Comparison of ENCODE assay signal across 21 cellular contexts in genomic region chr12:111976860-111977259, GRCh38.
"Had no signal": no experiment of that assay in that cellular context is flagged by ENCODE, and none has a peak within 500 bp of the region (broad histone marks: within the 10 kb centered on the region; RNA-seq: fewer than 3 reads in every experiment).

No MANE protein-coding gene starts in this region.

- H3K9me3 ChIP-seq: body of pancreas, ovary, prostate gland, tibial artery, uterus had no signal

- DNase-seq: activated CD4-positive, alpha-beta T cell treated with anti-CD3 and anti-CD28 coated beads, Interleukin-2, amount 10 ng/mL, durations not matched to agents 24 days and 14 days; activated CD4-positive, CD25-positive, alpha-beta regulatory T cell; activated CD8-positive, alpha-beta T cell treated with anti-CD3 and anti-CD28 coated beads for 36 hours; activated gamma-delta T cell; activated naive CD8-positive, alpha-beta T cell treated with anti-CD3 and anti-CD28 coated beads, Interleukin-2, amount 10 ng/mL, durations not matched to agents 7 days and 5 days; activated T-cell treated with anti-CD3 and anti-CD28 coated beads, Interleukin-2, amount 50 U/mL, for 4 hours; amygdala; body of pancreas; heart left ventricle; ovary; spleen; stimulated activated CD4-positive, alpha-beta T cell treated with anti-CD3 and anti-CD28 coated beads, Interleukin-4, amount 100 ng/mL, for 1 hour; stimulated activated naive CD8-positive, alpha-beta T cell treated with anti-CD3 and anti-CD28 coated beads, Interleukin-15, amount 100 ng/mL, for 72 hours; T-helper 1 cell; T-helper 9 cell; tibial artery; uterus had no signal

- H3K4me3 ChIP-seq: body of pancreas, cardiac muscle cell, heart left ventricle, ovary, prostate gland, spleen, tibial artery, uterus had no signal

- ATAC-seq: activated CD8-positive, alpha-beta T cell treated with anti-CD3 and anti-CD28 coated beads for 36 hours; activated T-cell treated with anti-CD3 and anti-CD28 coated beads, Interleukin-2, amount 50 U/mL, for 4 hours; body of pancreas; heart left ventricle; natural killer cell treated with Interleukin-12 subunit alpha and Interleukin-12 subunit beta and Interleukin-15 and Interleukin-18, amount 100 ng/mL, for 72 hours; stimulated activated naive CD8-positive, alpha-beta T cell treated with anti-CD3 and anti-CD28 coated beads, Interleukin-15, amount 100 ng/mL, for 72 hours had no signal

- H3K9me3 Mint-ChIP-seq: activated CD4-positive, alpha-beta T cell treated with anti-CD3 and anti-CD28 coated beads, Interleukin-2, amount 10 ng/mL, durations not matched to agents 24 days and 14 days; activated CD8-positive, alpha-beta T cell treated with anti-CD3 and anti-CD28 coated beads for 36 hours; activated naive CD8-positive, alpha-beta T cell treated with anti-CD3 and anti-CD28 coated beads, Interleukin-2, amount 10 ng/mL, durations not matched to agents 7 days and 5 days; activated T-cell treated with anti-CD3 and anti-CD28 coated beads, Interleukin-2, amount 50 U/mL, for 4 hours; natural killer cell treated with Interleukin-12 subunit alpha and Interleukin-12 subunit beta and Interleukin-15 and Interleukin-18, amount 100 ng/mL, for 72 hours; stimulated activated naive CD8-positive, alpha-beta T cell treated with anti-CD3 and anti-CD28 coated beads, Interleukin-15, amount 100 ng/mL, for 72 hours had no signal

- H3K36me3 ChIP-seq: cardiac muscle cell, ovary, prostate gland, uterus had no signal

- H3K36me3 Mint-ChIP-seq: natural killer cell treated with Interleukin-12 subunit alpha and Interleukin-12 subunit beta and Interleukin-15 and Interleukin-18, amount 100 ng/mL, for 72 hours had no signal

- H3K4me1 ChIP-seq: body of pancreas, prostate gland, uterus had no signal

- H3K27ac Mint-ChIP-seq: activated CD4-positive, alpha-beta T cell treated with anti-CD3 and anti-CD28 coated beads, Interleukin-2, amount 10 ng/mL, durations not matched to agents 24 days and 14 days; activated CD8-positive, alpha-beta T cell treated with anti-CD3 and anti-CD28 coated beads for 36 hours; activated naive CD8-positive, alpha-beta T cell treated with anti-CD3 and anti-CD28 coated beads, Interleukin-2, amount 10 ng/mL, durations not matched to agents 7 days and 5 days had no signal

- H3K27me3 ChIP-seq: body of pancreas, cardiac muscle cell, heart left ventricle, ovary, spleen, tibial artery, uterus had no signal

- H3K27me3 Mint-ChIP-seq: activated CD4-positive, alpha-beta T cell treated with anti-CD3 and anti-CD28 coated beads, Interleukin-2, amount 10 ng/mL, durations not matched to agents 24 days and 14 days; activated CD8-positive, alpha-beta T cell treated with anti-CD3 and anti-CD28 coated beads for 36 hours; activated naive CD8-positive, alpha-beta T cell treated with anti-CD3 and anti-CD28 coated beads, Interleukin-2, amount 10 ng/mL, durations not matched to agents 7 days and 5 days; natural killer cell treated with Interleukin-12 subunit alpha and Interleukin-12 subunit beta and Interleukin-15 and Interleukin-18, amount 100 ng/mL, for 72 hours; stimulated activated naive CD8-positive, alpha-beta T cell treated with anti-CD3 and anti-CD28 coated beads, Interleukin-15, amount 100 ng/mL, for 72 hours had no signal

- H3K4me3 Mint-ChIP-seq: activated CD4-positive, alpha-beta T cell treated with anti-CD3 and anti-CD28 coated beads, Interleukin-2, amount 10 ng/mL, durations not matched to agents 24 days and 14 days; activated CD8-positive, alpha-beta T cell treated with anti-CD3 and anti-CD28 coated beads for 36 hours; activated naive CD8-positive, alpha-beta T cell treated with anti-CD3 and anti-CD28 coated beads, Interleukin-2, amount 10 ng/mL, durations not matched to agents 7 days and 5 days; activated T-cell treated with anti-CD3 and anti-CD28 coated beads, Interleukin-2, amount 50 U/mL, for 4 hours; natural killer cell treated with Interleukin-12 subunit alpha and Interleukin-12 subunit beta and Interleukin-15 and Interleukin-18, amount 100 ng/mL, for 72 hours; stimulated activated naive CD8-positive, alpha-beta T cell treated with anti-CD3 and anti-CD28 coated beads, Interleukin-15, amount 100 ng/mL, for 72 hours had no signal

- H3K27ac ChIP-seq: body of pancreas, cardiac muscle cell, epithelial cell of prostate, heart left ventricle, ovary, prostate gland, spleen, tibial artery, uterus had no signal
